Comparison of ENCODE assay signal across 1 cellular context in the genomic region with DNA sequence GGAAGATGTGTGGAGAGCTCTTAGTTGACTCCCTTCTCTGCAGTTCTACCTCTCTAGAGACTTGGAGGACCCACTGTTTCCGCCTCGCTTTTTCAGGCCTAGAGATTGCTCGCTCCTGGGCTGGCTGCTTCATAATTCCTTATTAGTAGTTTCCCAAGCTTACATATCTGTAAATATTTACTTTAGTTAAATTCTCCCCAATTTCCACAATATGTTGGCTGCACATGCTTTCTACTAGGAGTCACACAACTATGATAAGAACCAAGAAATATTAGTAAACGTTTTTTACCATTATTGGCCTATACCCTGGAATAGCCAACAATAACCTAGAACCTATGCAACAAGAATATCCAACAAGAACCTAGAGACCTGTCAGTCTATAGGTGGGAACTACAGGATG.
TF ChIP-seq lines count a peak whose summit lies in the region.

No MANE protein-coding gene starts in this region.

TF ChIP-seq in IMR-90, 13 proteins besides CTCF, POLR2A, EP300 and RAD21 (continued from another document):
- TF ChIP-seq, protein P1, sequence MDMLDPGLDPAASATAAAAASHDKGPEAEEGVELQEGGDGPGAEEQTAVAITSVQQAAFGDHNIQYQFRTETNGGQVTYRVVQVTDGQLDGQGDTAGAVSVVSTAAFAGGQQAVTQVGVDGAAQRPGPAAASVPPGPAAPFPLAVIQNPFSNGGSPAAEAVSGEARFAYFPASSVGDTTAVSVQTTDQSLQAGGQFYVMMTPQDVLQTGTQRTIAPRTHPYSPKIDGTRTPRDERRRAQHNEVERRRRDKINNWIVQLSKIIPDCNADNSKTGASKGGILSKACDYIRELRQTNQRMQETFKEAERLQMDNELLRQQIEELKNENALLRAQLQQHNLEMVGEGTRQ (IDR thresholded peaks at IDR 0.05; ENCODE audit: low read depth, low read length): no peak
- TF ChIP-seq MAFK (IDR thresholded peaks at IDR 0.05; ENCODE audit: low read depth, low read length) (no peak), RFX5 (IDR thresholded peaks at IDR 0.05; ENCODE audit: low read depth, low read length) (no peak), MAZ (IDR thresholded peaks at IDR 0.05; ENCODE audit: borderline replicate concordance, low read depth, low read length) (no peak), CHD1 (IDR thresholded peaks at IDR 0.05; ENCODE audit: low read depth, low read length) (no peak), NFE2L2 (IDR thresholded peaks at IDR 0.05; ENCODE audit: low read depth, low read length) (no peak), RCOR1 (IDR thresholded peaks at IDR 0.05; ENCODE audit: insufficient replicate concordance, low read length) (no peak), MXI1 (IDR thresholded peaks at IDR 0.05; ENCODE audit: borderline replicate concordance, low read depth, low read length) (no peak)
